8 cellular contexts compared by ENCODE assay signal in genomic region chr4:51842167-51842553, GRCh38. TPM values are rescaled to one million over a fixed set of nuclear protein-coding genes. Genes with fewer than 3 reads are reported as not detected.
A peak's percentile ranks its signal among the peaks of the same experiment; 100 is the strongest.
DNase-seq lines count a peak whose midpoint lies in the region; ATAC-seq, FAIRE-seq and TF ChIP-seq lines count a peak whose summit lies in the region.

No MANE protein-coding gene starts in this region.

- H3K4me1 Mint-ChIP-seq in Calu3 (ENCODE audit: low read depth, unreplicated experiment) = no peaks in the 10 kb centered on the region

- no TSS peak for BruUV-seq in Calu3 (replicated peaks; lab: Mats Ljungman, UMichigan)

- intact Hi-C loops in Calu3 (cut with micrococcal nuclease; ENCODE audit: unreplicated experiment) = loop anchor here (5.0 kb wide), 1 partner anchor 185 kb away; no protein-coding TSS in a partner anchor
- intact Hi-C loops in lower leg skin (cut with DNase I; ENCODE audit: low total_unique reads) = no loop called here
- intact Hi-C loops in tibial artery (cut with DNase I; ENCODE audit: low total_unique reads) = loop anchor here (10.0 kb wide), 1 partner anchor 813 kb away; the partner anchor contains the start of gene USP46

- TF ChIP-seq CTCF in Calu3 (IDR thresholded peaks at IDR 0.05; ENCODE audit: unreplicated experiment) (no peak), MM.1S (IDR thresholded peaks at IDR 0.05; ENCODE audit: low read length) (no peak), lower leg skin (IDR thresholded peaks at IDR 0.05) (no peak), tibial artery (IDR thresholded peaks at IDR 0.05) (no peak)

- no peak for DNase-seq in Calu3
- no peak for DNase-seq in MM.1S
- DNase-seq in caudate nucleus (lab: John Stamatoyannopoulos, UW) = peak in 7 of 61 donors; percentile 17 to 57 (median 32)
- peak; percentile 22 to 86 for DNase-seq in lower leg skin (ENCODE audit: low spot score in 2 of 2)
- DNase-seq in tibial artery = peak; percentile 38 to 65
- no peak for DNase-seq in NCI-H226
- no peak for DNase-seq in H54 (ENCODE audit: insufficient read length, low spot score)

- H3K36me3 Mint-ChIP-seq in Calu3 (ENCODE audit: insufficient read depth, unreplicated experiment) = peaks cover 35% of the 10 kb centered on the region

- H3K4me3 Mint-ChIP-seq in Calu3 (ENCODE audit: low read depth, unreplicated experiment) = peak overlapping the region; percentile 89

- no peaks in the 10 kb centered on the region for H3K9me3 Mint-ChIP-seq in Calu3 (ENCODE audit: low read depth, unreplicated experiment)

- H3K4me2 ChIP-seq in MM.1S (ENCODE audit: low read depth, low read length) = peak overlapping the region; percentile 76

- peaks cover 35% of the 10 kb centered on the region for H3K79me2 ChIP-seq in MM.1S (ENCODE audit: low read length)

- H3K9me3 ChIP-seq in MM.1S (replicated peaks; ENCODE audit: insufficient read depth, low read length) = no peaks in the 10 kb centered on the region
- no peaks in the 10 kb centered on the region for H3K9me3 ChIP-seq in tibial artery

- H3K9ac ChIP-seq in MM.1S (ENCODE audit: low read length) = peak overlapping the region; percentile 50; the same call in 1 of the 2 replicates

- 0 to 1% methylated on average over 20 of the region's 20 CpGs for WGBS in lower leg skin, 2 donors

- H3K4me1 ChIP-seq in MM.1S (ENCODE audit: low read length) = no peaks in the 10 kb centered on the region; the same call in 1 of the 2 replicates
- H3K4me1 ChIP-seq in tibial artery = peaks cover 0 to 18% (median 10%) of the 10 kb centered on the region in 4 donors

- FAIRE-seq in H54 (lab: Jason Lieb, UNC) = no peak

- H3K4me3 ChIP-seq in MM.1S (ENCODE audit: low read length) (peak overlapping the region; percentile 80), lower leg skin (ENCODE audit: low read depth, poor library complexity, severe bottlenecking) (peak overlapping the region; percentile 49), tibial artery (peak overlapping the region; percentile 87 to 89)

- H3K27ac Mint-ChIP-seq in Calu3 (ENCODE audit: unreplicated experiment) = peak overlapping the region; percentile 91

- H3F3A ChIP-seq in MM.1S (ENCODE audit: insufficient read depth, low read length) = no peaks in the 10 kb centered on the region

- no peak for ATAC-seq in GM21528 (IDR thresholded peaks at IDR 0.05; ENCODE audit: low FRiP score, unreplicated experiment)

- no peaks in the 10 kb centered on the region for H3K27me3 ChIP-seq in MM.1S (replicated peaks; ENCODE audit: insufficient read depth, low read length)
- no peaks in the 10 kb centered on the region for H3K27me3 ChIP-seq in tibial artery

- H3K36me3 ChIP-seq in MM.1S (replicated peaks; ENCODE audit: insufficient read depth, low read length) (peaks cover 4% of the 10 kb centered on the region; the same call in 1 of the 2 replicates), tibial artery (no peaks in the 10 kb centered on the region)

- CTCF ChIA-PET in Calu3 (lab: Charles Lee) = no interaction called here

- H4K20me1 ChIP-seq in MM.1S (ENCODE audit: insufficient read depth, low read length) = no peaks in the 10 kb centered on the region

- H2AFZ ChIP-seq in MM.1S (ENCODE audit: low read length) = peak overlapping the region; percentile 93

- H3K27me3 Mint-ChIP-seq in Calu3 (ENCODE audit: unreplicated experiment) = no peaks in the 10 kb centered on the region

- H3K27ac ChIP-seq in MM.1S (ENCODE audit: low read length) (peak overlapping the region; percentile 8; the same call in 1 of the 2 replicates), caudate nucleus (ENCODE audit: low read depth, low read length) (peak overlapping the region; percentile 84), tibial artery (peak overlapping the region; percentile 85 to 96)

- H3K9me2 ChIP-seq in MM.1S (replicated peaks; ENCODE audit: insufficient read depth, low read length) = no peaks in the 10 kb centered on the region

- TF ChIP-seq POLR2A in lower leg skin (IDR thresholded peaks at IDR 0.05) (no peak), H54 (IDR thresholded peaks at IDR 0.05; ENCODE audit: low read depth, low read length) (no peak)

RNA-seq across cellular contexts. Expression of gene DCUN1D4, which starts 0.8 kb away (rescaled TPM):
- total RNA-seq in Calu3 (2022) = 40.2 and 40.3 TPM in 2 replicates
- 10 to 100 TPM; 16.7 to 30.7 (median 17.7) TPM for total RNA-seq in lower leg skin

Comparison
In these comparisons a context has a peak if more than half of its experiments do, and no peak if none do; other contexts are left out.
1. DNase-seq: peak in lower leg skin (2 of 2) and tibial artery (2 of 2); none in Calu3 (single experiment), MM.1S (single experiment), NCI-H226 (single experiment) and H54 (single experiment).
2. H3K27ac ChIP-seq: peak in every context shown above with its lines; median percentile 90 in tibial artery; 84 in caudate nucleus; 8 in MM.1S.
3. Peak in every context shown above with its lines, with median percentiles within 50 percentile points of each other: H3K4me3 ChIP-seq.